ENCODE assay signal across 1 cellular context in the genomic region with DNA sequence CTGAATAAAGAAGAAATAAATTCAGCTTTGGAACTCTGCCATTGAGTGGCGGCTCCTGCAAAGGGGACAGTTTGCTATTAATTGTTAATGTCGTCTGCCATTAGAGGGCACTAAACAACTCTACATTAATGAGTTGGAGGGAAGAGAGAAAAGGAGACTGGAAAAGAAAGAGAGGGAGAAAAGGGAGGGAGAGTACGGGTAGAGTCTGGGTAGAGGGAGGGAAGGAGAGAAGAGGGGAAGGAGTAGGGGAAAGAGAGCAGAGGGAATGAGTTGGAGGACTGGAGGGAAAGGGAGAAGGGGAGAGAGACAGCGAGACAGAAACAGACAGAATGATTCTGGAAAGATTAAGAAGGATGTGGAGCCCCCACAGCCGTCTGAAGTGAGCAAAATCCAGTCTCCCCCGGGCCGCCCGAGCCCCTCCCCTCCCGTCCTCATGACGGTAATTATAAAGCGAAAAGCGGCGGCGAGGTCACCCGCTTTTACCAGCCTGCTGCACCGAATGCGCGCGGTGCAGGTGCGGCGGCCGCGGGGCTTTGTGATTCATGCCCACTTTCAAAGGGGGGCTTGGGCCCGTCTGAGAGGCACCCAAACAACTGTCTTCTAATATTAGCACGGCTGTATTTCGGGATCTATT.
TF ChIP-seq lines count a peak whose summit lies in the region.

No MANE protein-coding gene starts in this region.

TF ChIP-seq in K562, 482 proteins besides CTCF, POLR2A, EP300 and RAD21 (continued from another document and continues in another):
- TF ChIP-seq ZBTB11 (CRISPR knock-in tag; IDR thresholded peaks at IDR 0.05) (no peak), ZNF146 (CRISPR knock-in tag; IDR thresholded peaks at IDR 0.05; ENCODE audit: unreplicated experiment) (no peak), POLR2B (IDR thresholded peaks at IDR 0.05; ENCODE audit: low read depth, partially characterized antibody) (no peak), PTBP1 (IDR thresholded peaks at IDR 0.05; ENCODE audit: low read depth, low read length) (no peak), E2F3 (CRISPR knock-in tag; IDR thresholded peaks at IDR 0.05) (no peak), TRIM25 (IDR thresholded peaks at IDR 0.05; ENCODE audit: borderline replicate concordance) (no peak), ZNF253 (CRISPR knock-in tag; conservative IDR thresholded peaks at IDR 0.05) (no peak), MTF1 (CRISPR knock-in tag; IDR thresholded peaks at IDR 0.05; ENCODE audit: borderline replicate concordance) (no peak), CHD2 (IDR thresholded peaks at IDR 0.05; ENCODE audit: low read depth, low read length) (no peak), STAT5B (CRISPR knock-in tag; IDR thresholded peaks at IDR 0.05) (no peak), NCOA1 (IDR thresholded peaks at IDR 0.05; ENCODE audit: low read depth) (no peak), PBX2 (CRISPR knock-in tag; IDR thresholded peaks at IDR 0.05; ENCODE audit: low read depth) (no peak), PBX2 (tag; conservative IDR thresholded peaks at IDR 0.05; ENCODE audit: low read depth) (no peak), MYC (IDR thresholded peaks at IDR 0.05; ENCODE audit: low read depth, low read length) (no peak), MYC (CRISPR knock-in tag; IDR thresholded peaks at IDR 0.05; ENCODE audit: borderline replicate concordance, low read depth) (no peak), CBX2 (IDR thresholded peaks at IDR 0.05; ENCODE audit: insufficient read depth, low read length, poor library complexity, severe bottlenecking) (no peak), NR2C2 (CRISPR knock-in tag; IDR thresholded peaks at IDR 0.05) (no peak), NR2C2 (tag; IDR thresholded peaks at IDR 0.05) (no peak), CC2D1A (IDR thresholded peaks at IDR 0.05) (peak; percentile 78), ZNF77 (CRISPR knock-in tag; IDR thresholded peaks at IDR 0.05) (no peak), MTA2 (IDR thresholded peaks at IDR 0.05; ENCODE audit: low read depth) (0 out of 2 replicates have a peak, but pooled peaks have one; percentile 26), PRMT5 (CRISPR knock-in tag; IDR thresholded peaks at IDR 0.05) (no peak), ZNF586 (CRISPR knock-in tag; conservative IDR thresholded peaks at IDR 0.05) (no peak), ZC3H11A (IDR thresholded peaks at IDR 0.05; ENCODE audit: low read depth, low read length) (no peak), KLF6 (CRISPR knock-in tag; IDR thresholded peaks at IDR 0.05; ENCODE audit: borderline replicate concordance) (no peak), CREB3 (tag; conservative IDR thresholded peaks at IDR 0.05; ENCODE audit: low read depth) (no peak), KAT7 (CRISPR knock-in tag; IDR thresholded peaks at IDR 0.05; ENCODE audit: borderline replicate concordance) (no peak), USF2 (CRISPR knock-in tag; IDR thresholded peaks at IDR 0.05) (no peak), TEAD1 (CRISPR knock-in tag; IDR thresholded peaks at IDR 0.05) (no peak), ARNT (IDR thresholded peaks at IDR 0.05) (peak in 1 of 2 experiments; percentile 46; a peak in 1 of 4 replicates), POLR2AphosphoS5 (IDR thresholded peaks at IDR 0.05; ENCODE audit: control insufficient read depth, insufficient read depth, low read depth, low read length) (no peak), ILK (tag; IDR thresholded peaks at IDR 0.05; ENCODE audit: borderline replicate concordance, low read depth) (no peak), ZKSCAN3 (CRISPR knock-in tag; IDR thresholded peaks at IDR 0.05) (no peak), ZEB2 (IDR thresholded peaks at IDR 0.05) (0 out of 2 replicates have a peak, but pooled peaks have one; percentile 28), TRIM24 (IDR thresholded peaks at IDR 0.05) (peak; percentile 24 to 41; a peak in 1 of 4 replicates), SRF (CRISPR knock-in tag; IDR thresholded peaks at IDR 0.05) (no peak), MECOM (CRISPR knock-in tag; IDR thresholded peaks at IDR 0.05) (no peak), TFAM (CRISPR knock-in tag; conservative IDR thresholded peaks at IDR 0.05) (no peak), HLTF (IDR thresholded peaks at IDR 0.05) (no peak)
- TF ChIP-seq, protein P1, sequence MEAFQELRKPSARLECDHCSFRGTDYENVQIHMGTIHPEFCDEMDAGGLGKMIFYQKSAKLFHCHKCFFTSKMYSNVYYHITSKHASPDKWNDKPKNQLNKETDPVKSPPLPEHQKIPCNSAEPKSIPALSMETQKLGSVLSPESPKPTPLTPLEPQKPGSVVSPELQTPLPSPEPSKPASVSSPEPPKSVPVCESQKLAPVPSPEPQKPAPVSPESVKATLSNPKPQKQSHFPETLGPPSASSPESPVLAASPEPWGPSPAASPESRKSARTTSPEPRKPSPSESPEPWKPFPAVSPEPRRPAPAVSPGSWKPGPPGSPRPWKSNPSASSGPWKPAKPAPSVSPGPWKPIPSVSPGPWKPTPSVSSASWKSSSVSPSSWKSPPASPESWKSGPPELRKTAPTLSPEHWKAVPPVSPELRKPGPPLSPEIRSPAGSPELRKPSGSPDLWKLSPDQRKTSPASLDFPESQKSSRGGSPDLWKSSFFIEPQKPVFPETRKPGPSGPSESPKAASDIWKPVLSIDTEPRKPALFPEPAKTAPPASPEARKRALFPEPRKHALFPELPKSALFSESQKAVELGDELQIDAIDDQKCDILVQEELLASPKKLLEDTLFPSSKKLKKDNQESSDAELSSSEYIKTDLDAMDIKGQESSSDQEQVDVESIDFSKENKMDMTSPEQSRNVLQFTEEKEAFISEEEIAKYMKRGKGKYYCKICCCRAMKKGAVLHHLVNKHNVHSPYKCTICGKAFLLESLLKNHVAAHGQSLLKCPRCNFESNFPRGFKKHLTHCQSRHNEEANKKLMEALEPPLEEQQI (IDR thresholded peaks at IDR 0.05): no peak
- TF ChIP-seq, protein P2, sequence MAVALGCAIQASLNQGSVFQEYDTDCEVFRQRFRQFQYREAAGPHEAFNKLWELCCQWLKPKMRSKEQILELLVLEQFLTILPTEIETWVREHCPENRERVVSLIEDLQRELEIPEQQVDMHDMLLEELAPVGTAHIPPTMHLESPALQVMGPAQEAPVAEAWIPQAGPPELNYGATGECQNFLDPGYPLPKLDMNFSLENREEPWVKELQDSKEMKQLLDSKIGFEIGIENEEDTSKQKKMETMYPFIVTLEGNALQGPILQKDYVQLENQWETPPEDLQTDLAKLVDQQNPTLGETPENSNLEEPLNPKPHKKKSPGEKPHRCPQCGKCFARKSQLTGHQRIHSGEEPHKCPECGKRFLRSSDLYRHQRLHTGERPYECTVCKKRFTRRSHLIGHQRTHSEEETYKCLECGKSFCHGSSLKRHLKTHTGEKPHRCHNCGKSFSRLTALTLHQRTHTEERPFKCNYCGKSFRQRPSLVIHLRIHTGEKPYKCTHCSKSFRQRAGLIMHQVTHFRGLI (CRISPR knock-in tag; IDR thresholded peaks at IDR 0.05): no peak
- TF ChIP-seq, protein P3, sequence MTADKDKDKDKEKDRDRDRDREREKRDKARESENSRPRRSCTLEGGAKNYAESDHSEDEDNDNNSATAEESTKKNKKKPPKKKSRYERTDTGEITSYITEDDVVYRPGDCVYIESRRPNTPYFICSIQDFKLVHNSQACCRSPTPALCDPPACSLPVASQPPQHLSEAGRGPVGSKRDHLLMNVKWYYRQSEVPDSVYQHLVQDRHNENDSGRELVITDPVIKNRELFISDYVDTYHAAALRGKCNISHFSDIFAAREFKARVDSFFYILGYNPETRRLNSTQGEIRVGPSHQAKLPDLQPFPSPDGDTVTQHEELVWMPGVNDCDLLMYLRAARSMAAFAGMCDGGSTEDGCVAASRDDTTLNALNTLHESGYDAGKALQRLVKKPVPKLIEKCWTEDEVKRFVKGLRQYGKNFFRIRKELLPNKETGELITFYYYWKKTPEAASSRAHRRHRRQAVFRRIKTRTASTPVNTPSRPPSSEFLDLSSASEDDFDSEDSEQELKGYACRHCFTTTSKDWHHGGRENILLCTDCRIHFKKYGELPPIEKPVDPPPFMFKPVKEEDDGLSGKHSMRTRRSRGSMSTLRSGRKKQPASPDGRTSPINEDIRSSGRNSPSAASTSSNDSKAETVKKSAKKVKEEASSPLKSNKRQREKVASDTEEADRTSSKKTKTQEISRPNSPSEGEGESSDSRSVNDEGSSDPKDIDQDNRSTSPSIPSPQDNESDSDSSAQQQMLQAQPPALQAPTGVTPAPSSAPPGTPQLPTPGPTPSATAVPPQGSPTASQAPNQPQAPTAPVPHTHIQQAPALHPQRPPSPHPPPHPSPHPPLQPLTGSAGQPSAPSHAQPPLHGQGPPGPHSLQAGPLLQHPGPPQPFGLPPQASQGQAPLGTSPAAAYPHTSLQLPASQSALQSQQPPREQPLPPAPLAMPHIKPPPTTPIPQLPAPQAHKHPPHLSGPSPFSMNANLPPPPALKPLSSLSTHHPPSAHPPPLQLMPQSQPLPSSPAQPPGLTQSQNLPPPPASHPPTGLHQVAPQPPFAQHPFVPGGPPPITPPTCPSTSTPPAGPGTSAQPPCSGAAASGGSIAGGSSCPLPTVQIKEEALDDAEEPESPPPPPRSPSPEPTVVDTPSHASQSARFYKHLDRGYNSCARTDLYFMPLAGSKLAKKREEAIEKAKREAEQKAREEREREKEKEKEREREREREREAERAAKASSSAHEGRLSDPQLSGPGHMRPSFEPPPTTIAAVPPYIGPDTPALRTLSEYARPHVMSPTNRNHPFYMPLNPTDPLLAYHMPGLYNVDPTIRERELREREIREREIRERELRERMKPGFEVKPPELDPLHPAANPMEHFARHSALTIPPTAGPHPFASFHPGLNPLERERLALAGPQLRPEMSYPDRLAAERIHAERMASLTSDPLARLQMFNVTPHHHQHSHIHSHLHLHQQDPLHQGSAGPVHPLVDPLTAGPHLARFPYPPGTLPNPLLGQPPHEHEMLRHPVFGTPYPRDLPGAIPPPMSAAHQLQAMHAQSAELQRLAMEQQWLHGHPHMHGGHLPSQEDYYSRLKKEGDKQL (CRISPR knock-in tag; IDR thresholded peaks at IDR 0.05; ENCODE audit: borderline replicate concordance): no peak
